ENCODE assay signal across 8 cellular contexts in the genomic region with DNA sequence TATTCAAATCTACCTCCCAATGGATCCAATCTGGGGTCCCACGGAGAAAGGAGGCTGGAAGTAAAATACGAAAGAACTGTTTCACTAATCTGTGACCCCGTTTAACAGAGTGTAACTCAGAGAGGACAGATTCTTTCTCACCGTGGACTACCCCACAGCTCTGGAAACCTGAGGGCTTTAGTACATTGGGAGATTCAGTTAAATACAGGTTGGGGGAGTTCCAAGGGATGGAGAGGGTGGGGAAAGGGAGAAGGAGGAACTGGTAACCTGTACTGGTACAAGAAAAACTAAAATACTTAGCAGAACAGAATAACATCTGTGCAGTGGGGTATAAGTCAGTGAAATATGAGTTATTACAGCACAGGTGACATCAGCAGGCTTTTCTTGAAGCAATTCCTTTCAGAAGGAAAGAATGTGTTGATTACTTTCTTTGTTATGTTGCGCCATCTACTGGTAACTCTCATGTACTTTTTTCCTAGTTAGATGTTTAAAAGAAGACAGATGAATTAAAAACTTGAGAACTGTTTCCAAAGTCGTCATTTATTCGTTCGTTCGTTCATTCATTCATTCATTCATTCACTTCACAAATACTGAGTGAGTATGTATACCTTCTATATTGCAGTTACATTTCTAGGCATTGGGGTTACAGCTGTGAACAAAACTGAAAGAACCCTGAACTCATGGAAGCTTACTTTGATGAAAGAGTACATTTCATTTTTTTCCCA. TPM values are rescaled to one million over a fixed set of nuclear protein-coding genes. Genes with fewer than 3 reads are reported as not detected.
A peak's percentile ranks its signal among the peaks of the same experiment; 100 is the strongest.
DNase-seq lines count a peak whose midpoint lies in the region; ATAC-seq and TF ChIP-seq lines count a peak whose summit lies in the region.

No MANE protein-coding gene starts in this region.

- no peaks in the 10 kb centered on the region for H3K27me3 Mint-ChIP-seq in activated T-cell treated with anti-CD3 and anti-CD28 coated beads, Interleukin-2, amount 50 U/mL, for 72 hours (ENCODE audit: low read depth)
- peaks cover 23% of the 10 kb centered on the region for H3K27me3 Mint-ChIP-seq in nephron progenitor cell (ENCODE audit: low read depth, poor library complexity)

- peak; percentile 54 to 64 for ATAC-seq in activated T-cell treated with anti-CD3 and anti-CD28 coated beads, Interleukin-2, amount 50 U/mL, for 72 hours (replicated peaks in 1 of 2)
- ATAC-seq in esophagus mucosa (peak; percentile 58), HG03108 (IDR thresholded peaks at IDR 0.05; ENCODE audit: unreplicated experiment) (no peak)

- no peak overlapping the region for H3K27ac Mint-ChIP-seq in activated T-cell treated with anti-CD3 and anti-CD28 coated beads, Interleukin-2, amount 50 U/mL, for 72 hours
- no peak overlapping the region for H3K27ac Mint-ChIP-seq in nephron progenitor cell

- TF ChIP-seq CTCF in nephron progenitor cell (IDR thresholded peaks at IDR 0.05): peak; percentile 70

- H3K4me1 Mint-ChIP-seq in activated T-cell treated with anti-CD3 and anti-CD28 coated beads, Interleukin-2, amount 50 U/mL, for 72 hours (ENCODE audit: low read depth): no peaks in the 10 kb centered on the region
- H3K4me1 Mint-ChIP-seq in nephron progenitor cell: no peaks in the 10 kb centered on the region

- in situ Hi-C loops in SK-MEL-5 (cut with HindIII; ENCODE audit: low pct_unique_long_range_greater_than_20kb, low sequenced_read_pairs): no loop called here

- no peaks in the 10 kb centered on the region for H3K9me3 Mint-ChIP-seq in activated T-cell treated with anti-CD3 and anti-CD28 coated beads, Interleukin-2, amount 50 U/mL, for 72 hours
- H3K9me3 Mint-ChIP-seq in nephron progenitor cell: peaks cover 32% of the 10 kb centered on the region

- H3K36me3 Mint-ChIP-seq in activated T-cell treated with anti-CD3 and anti-CD28 coated beads, Interleukin-2, amount 50 U/mL, for 72 hours (ENCODE audit: insufficient read depth in 2 of 2): peaks cover 0 to 1% of the 10 kb centered on the region in 2 donors
- H3K36me3 Mint-ChIP-seq in nephron progenitor cell (ENCODE audit: low read depth): no peaks in the 10 kb centered on the region

- DNase-seq in activated T-cell treated with anti-CD3 and anti-CD28 coated beads, Interleukin-2, amount 50 U/mL, for 72 hours: no peak
- DNase-seq in activated T-cell treated with anti-CD3 and anti-CD28 coated beads for 4 hours: no peak
- peak; percentile 25 for DNase-seq in NCI-H1092 (lab: John Stamatoyannopoulos, UW)
- peak; percentile 83 for DNase-seq in SK-MEL-5 (ENCODE audit: low read depth, low spot score)
- peak; percentile 12 for DNase-seq in nephron progenitor cell
- no peak for DNase-seq in GOT3 (lab: John Stamatoyannopoulos, UW)

- no peak overlapping the region for H3K4me3 Mint-ChIP-seq in activated T-cell treated with anti-CD3 and anti-CD28 coated beads, Interleukin-2, amount 50 U/mL, for 72 hours
- no peak overlapping the region for H3K4me3 Mint-ChIP-seq in nephron progenitor cell

RNA-seq across cellular contexts. Expression of a gene that starts 30.0 kb away (rescaled TPM):
- 10 to 100 TPM; 63.7 to 90.6 TPM for total RNA-seq in activated T-cell treated with anti-CD3 and anti-CD28 coated beads, Interleukin-2, amount 50 U/mL, for 72 hours
- total RNA-seq in SK-MEL-5 (2014; rRNA removed; shearing (Covaris generic)): 516 and 517 TPM in 2 replicates
- polyA plus RNA-seq in SK-MEL-5 (2015; cell fraction: cytosol; rRNA removed): 496 and 617 TPM in 2 replicates
- polyA plus RNA-seq in SK-MEL-5 (2015; cell fraction: nucleus; rRNA removed): 83.0 and 83.9 TPM in 2 replicates
- 65.5 TPM for total RNA-seq in esophagus mucosa

Comparison
In these comparisons a context has a peak if more than half of its experiments do, and no peak if none do; other contexts are left out.
1. DNase-seq: peak in NCI-H1092 (single experiment), SK-MEL-5 (single experiment) and nephron progenitor cell (single experiment); none in activated T-cell treated with anti-CD3 and anti-CD28 coated beads, Interleukin-2, amount 50 U/mL, for 72 hours (0 of 2), activated T-cell treated with anti-CD3 and anti-CD28 coated beads for 4 hours (single experiment) and GOT3 (single experiment).